8 cellular contexts compared by ENCODE assay signal in genomic region chr12:46473634-46474201, GRCh38.
A peak's percentile ranks its signal among the peaks of the same experiment; 100 is the strongest.
DNase-seq lines count a peak whose midpoint lies in the region; ATAC-seq and TF ChIP-seq lines count a peak whose summit lies in the region.

No MANE protein-coding gene starts in this region.

- no peak for TF ChIP-seq CTCF in Panc1 (IDR thresholded peaks at IDR 0.05)
- no peak for TF ChIP-seq CTCF in coronary artery (IDR thresholded peaks at IDR 0.05)
- TF ChIP-seq CTCF in uterus (IDR thresholded peaks at IDR 0.05), result no peak

- peak; percentile 80 for ATAC-seq in HG03354 (IDR thresholded peaks at IDR 0.05; ENCODE audit: poor library complexity, severe bottlenecking, unreplicated experiment)
- peak; percentile 96 for ATAC-seq in Panc1
- ATAC-seq in GM19328 (IDR thresholded peaks at IDR 0.05; ENCODE audit: unreplicated experiment), result no peak

- H3K27me3 ChIP-seq in Panc1 (ENCODE audit: control insufficient read depth, insufficient read depth, low read length), result no peaks in the 10 kb centered on the region
- H3K27me3 ChIP-seq in uterus, result no peaks in the 10 kb centered on the region

- CTCF ChIA-PET in Panc1 (lab: Charles Lee), result interaction anchor here (0.6 kb wide), 1 partner anchor 349 kb away, joined by 6 read pairs; no protein-coding TSS in a partner anchor

- peak overlapping the region; percentile 11 to 23; a peak in 3 of 4 replicates for H3K4me3 ChIP-seq in Panc1 (ENCODE audit: low read depth in 2 of 2, low read length in 2 of 2)
- peak overlapping the region; percentile 50 for H3K4me3 ChIP-seq in coronary artery
- no peak overlapping the region for H3K4me3 ChIP-seq in uterus

- in situ Hi-C loops in Panc1 (cut with HindIII; ENCODE audit: low pct_unique_long_range_greater_than_20kb, low sequenced_read_pairs), result loop anchor here (5.0 kb wide), 1 partner anchor 41 kb away; no protein-coding TSS in a partner anchor

- H3K4me1 ChIP-seq in Panc1 (ENCODE audit: control insufficient read depth, insufficient read depth, low read length) (peaks cover 50% of the 10 kb centered on the region), uterus (peaks cover 5 to 9% of the 10 kb centered on the region in 2 donors)

- peak in 1 of 2 donors; percentile 4 for TF ChIP-seq POLR2A in uterus (IDR thresholded peaks at IDR 0.05)

- peak; percentile 75 for DNase-seq in COLO829 (ENCODE audit: low spot score)
- DNase-seq in GM19238 (ENCODE audit: insufficient read length, low spot score), result peak; percentile 13
- no peak for DNase-seq in Panc1 (ENCODE audit: low read depth, low spot score)
- DNase-seq in coronary artery (ENCODE audit: low spot score), result peak; percentile 81
- peak; percentile 68 for DNase-seq in medulla oblongata (ENCODE audit: extremely low spot score)
- peak; percentile 50 to 72 for DNase-seq in uterus

- peak overlapping the region; percentile 94 for H3K27ac ChIP-seq in Panc1 (ENCODE audit: low read length)
- H3K27ac ChIP-seq in coronary artery, result peak overlapping the region; percentile 83 to 92
- H3K27ac ChIP-seq in uterus, result peak overlapping the region; percentile 78 to 94

- H3K9me3 ChIP-seq in Panc1 (ENCODE audit: control insufficient read depth, insufficient read depth, low read depth, low read length) (no peaks in the 10 kb centered on the region; the same call in 1 of the 2 replicates), uterus (no peaks in the 10 kb centered on the region)

- intact Hi-C loops in Panc1 (cut with micrococcal nuclease; ENCODE audit: unreplicated experiment) (loop anchor here (5.0 to 10.0 kb wide), 2 partner anchors 101 to 191 kb away; partner anchors contain the start of gene SLC38A2), uterus (cut with DNase I; ENCODE audit: low total_unique reads) (no loop called here)

- H3K36me3 ChIP-seq in Panc1 (ENCODE audit: control insufficient read depth, insufficient read depth, low read length) (no peaks in the 10 kb centered on the region), uterus (no peaks in the 10 kb centered on the region)

- POLR2A ChIA-PET in Panc1 (lab: Charles Lee), result no interaction called here

- BruUV-seq in Panc1 (replicated peaks; lab: Mats Ljungman, UMichigan), result no TSS peak

Comparison
In these comparisons a context has a peak if more than half of its experiments do, and no peak if none do; other contexts are left out.
1. H3K4me3 ChIP-seq: peak in Panc1 (2 of 2) and coronary artery (single experiment); none in uterus (0 of 2).
2. Peak in every context shown above with its lines, with median percentiles within 50 percentile points of each other: H3K27ac ChIP-seq.